ENCODE assay signal across 8 cellular contexts in genomic region chr19:51339687-51340656, GRCh38. TPM values are rescaled to one million over a fixed set of nuclear protein-coding genes. Genes with fewer than 3 reads are reported as not detected.
DNase-seq lines count a peak whose midpoint lies in the region; ATAC-seq and TF ChIP-seq lines count a peak whose summit lies in the region.

No MANE protein-coding gene starts in this region.

- ATAC-seq in GM18868 (IDR thresholded peaks at IDR 0.05; ENCODE audit: unreplicated experiment): peak; percentile 61
- ATAC-seq in HG03175 (IDR thresholded peaks at IDR 0.05; ENCODE audit: unreplicated experiment): peak; percentile 42
- ATAC-seq in activated T-cell treated with anti-CD3 and anti-CD28 coated beads, Interleukin-2, amount 50 U/mL, for 4 hours: peak; percentile 82
- peak; percentile 93 for ATAC-seq in esophagus mucosa

- H3K36me3 ChIP-seq in PC-9 (ENCODE audit: low read depth) (no peaks in the 10 kb centered on the region), muscle layer of duodenum (ENCODE audit: control insufficient read depth in 1 of 2, insufficient read depth in 2 of 2, low read length in 2 of 2) (peaks cover 0 to 4% of the 10 kb centered on the region in 2 donors)

- intact Hi-C loops in PC-9 (cut with micrococcal nuclease; ENCODE audit: unreplicated experiment): loop anchor here (1.0 to 2.0 kb wide), 4 partner anchors 27 to 317 kb away; no protein-coding TSS in a partner anchor

- peak overlapping the region; percentile 76 for H3K4me2 ChIP-seq in PC-9

- POLR2A ChIA-PET in AG04450 (lab: Yijun Ruan, JAX) (interaction anchor here (0.6 to 2.9 kb wide), 11 partner anchors 8 to 954 kb away, joined by 3 to 28 read pairs (median 6); partner anchors contain the start of genes ETFB and ZNF175), PC-9 (lab: Charles Lee; ENCODE audit: unreplicated experiment) (interaction anchor here (0.5 to 1.4 kb wide), 5 partner anchors 26 to 370 kb away, joined by 3 to 9 read pairs (median 5); partner anchors contain the start of gene KLK6)

- H3F3A ChIP-seq in PC-9 (ENCODE audit: insufficient read depth, low read depth): peaks cover 29% of the 10 kb centered on the region

- H3K9me2 ChIP-seq in PC-9 (ENCODE audit: insufficient read depth): no peaks in the 10 kb centered on the region

- H3K4me1 ChIP-seq in PC-9 (replicated peaks; ENCODE audit: insufficient read depth) (peaks cover 21% of the 10 kb centered on the region), muscle layer of duodenum (ENCODE audit: control insufficient read depth in 1 of 2, insufficient read depth in 2 of 2, low read length in 2 of 2) (peaks cover 3 to 21% of the 10 kb centered on the region in 2 donors)

- DNase-seq in AG04450 (ENCODE audit: low read depth, low spot score) (peak; percentile 91), PC-9 (peak; percentile 90 to 98)
- peak; percentile 89 for DNase-seq in activated T-cell treated with anti-CD3 and anti-CD28 coated beads, Interleukin-2, amount 50 U/mL, for 4 hours
- DNase-seq in stimulated activated CD8-positive, alpha-beta memory T cell treated with anti-CD3 and anti-CD28 coated beads, Interleukin-4, amount 100 ng/mL, for 48 hours: peak; percentile 99

- H3K27me3 ChIP-seq in AG04450 (ENCODE audit: control insufficient read depth, insufficient read depth, low read length) (no peaks in the 10 kb centered on the region), PC-9 (ENCODE audit: insufficient read depth, low read depth) (no peaks in the 10 kb centered on the region), muscle layer of duodenum (ENCODE audit: low read depth, low read length) (no peaks in the 10 kb centered on the region)

- CTCF ChIA-PET in AG04450 (lab: Charles Lee) (interaction anchor here (0.6 to 1.2 kb wide), 13 partner anchors 9 to 317 kb away, joined by 3 to 17 read pairs (median 4); partner anchors contain the start of gene ETFB), PC-9 (lab: Charles Lee) (interaction anchor here (0.6 to 1.5 kb wide), 8 partner anchors 22 to 349 kb away, joined by 3 to 12 read pairs (median 4); no protein-coding TSS in a partner anchor)

- H3K9me3 ChIP-seq in AG04450 (ENCODE audit: control insufficient read depth, insufficient read depth, low read length) (no peaks in the 10 kb centered on the region), PC-9 (ENCODE audit: insufficient read depth, low read depth) (no peaks in the 10 kb centered on the region), muscle layer of duodenum (ENCODE audit: control insufficient read depth in 1 of 2, low read length in 2 of 2) (no peaks in the 10 kb centered on the region)

- peak overlapping the region; percentile 79 for H2AFZ ChIP-seq in PC-9

- H3K4me3 ChIP-seq in AG04450 (ENCODE audit: low read depth, low read length): peak overlapping the region; percentile 75
- peak overlapping the region; percentile 84 for H3K4me3 ChIP-seq in PC-9
- peak overlapping the region; percentile 70 to 71 for H3K4me3 ChIP-seq in muscle layer of duodenum (ENCODE audit: low read depth in 1 of 2, low read length in 2 of 2)

- H3K79me2 ChIP-seq in PC-9 (ENCODE audit: low read depth): no peaks in the 10 kb centered on the region

- TF ChIP-seq CTCF in AG04450 (IDR thresholded peaks at IDR 0.05; ENCODE audit: low read depth, low read length) (no peak), PC-9 (conservative IDR thresholded peaks at IDR 0.05) (no peak)

- H3K27ac ChIP-seq in AG04450 (ENCODE audit: low read depth, low read length): peak overlapping the region; percentile 47
- no peak overlapping the region for H3K27ac ChIP-seq in PC-9
- no peak overlapping the region for H3K27ac ChIP-seq in muscle layer of duodenum (ENCODE audit: low read length)

- peaks cover 22% of the 10 kb centered on the region for H3K4me1 Mint-ChIP-seq in activated T-cell treated with anti-CD3 and anti-CD28 coated beads, Interleukin-2, amount 50 U/mL, for 4 hours (ENCODE audit: low read depth)

- H3K9me3 Mint-ChIP-seq in activated T-cell treated with anti-CD3 and anti-CD28 coated beads, Interleukin-2, amount 50 U/mL, for 4 hours: no peaks in the 10 kb centered on the region

- no TSS peak for BruUV-seq in PC-9 (replicated peaks; lab: Mats Ljungman, UMichigan)

- peaks cover 5% of the 10 kb centered on the region for H3K36me3 Mint-ChIP-seq in activated T-cell treated with anti-CD3 and anti-CD28 coated beads, Interleukin-2, amount 50 U/mL, for 4 hours (ENCODE audit: insufficient read depth)

- peak overlapping the region; percentile 88 for H3K4me3 Mint-ChIP-seq in activated T-cell treated with anti-CD3 and anti-CD28 coated beads, Interleukin-2, amount 50 U/mL, for 4 hours

- H3K27me3 Mint-ChIP-seq in activated T-cell treated with anti-CD3 and anti-CD28 coated beads, Interleukin-2, amount 50 U/mL, for 4 hours (ENCODE audit: low read depth): no peaks in the 10 kb centered on the region

- no peaks in the 10 kb centered on the region for H4K20me1 ChIP-seq in PC-9 (ENCODE audit: insufficient read depth)

RNA-seq across cellular contexts. Expression of gene VSIG10L, which starts 2.0 kb away (rescaled TPM):
- polyA plus RNA-seq in AG04450 (2011; rRNA removed): 0.96 and 1.0 TPM in 2 replicates
- 0.09 and 0.30 TPM in 2 replicates for polyA minus RNA-seq in AG04450 (2011; rRNA and poly(A)+ RNA removed)
- 2.3 and 2.8 TPM in 2 replicates for total RNA-seq in PC-9 (2021)
- total RNA-seq in activated T-cell treated with anti-CD3 and anti-CD28 coated beads, Interleukin-2, amount 50 U/mL, for 4 hours: 1 to 10 TPM; 1.6 to 2.3 (median 1.8) TPM
- total RNA-seq in esophagus mucosa: 103 TPM

RNA-seq across cellular contexts. Expression of gene ETFB, which starts 26.2 kb away (rescaled TPM):
- polyA plus RNA-seq in AG04450 (2011; rRNA removed): 80.8 and 86.6 TPM in 2 replicates
- 80.8 and 91.3 TPM in 2 replicates for polyA minus RNA-seq in AG04450 (2011; rRNA and poly(A)+ RNA removed)
- total RNA-seq in PC-9 (2021) (204 and 252 TPM in 2 replicates), esophagus mucosa (142 TPM)
- 10 to 100 TPM; 65.8 to 74.9 (median 73.3) TPM for total RNA-seq in activated T-cell treated with anti-CD3 and anti-CD28 coated beads, Interleukin-2, amount 50 U/mL, for 4 hours

RNA-seq across cellular contexts. Expression of gene IGLON5, which starts 28.5 kb away (rescaled TPM):
- polyA plus RNA-seq in AG04450 (2011; rRNA removed): not detected in 2 replicates
- not detected in 2 replicates for polyA minus RNA-seq in AG04450 (2011; rRNA and poly(A)+ RNA removed)
- total RNA-seq in PC-9 (2021): not detected in 2 replicates
- under 1 TPM in 1 of 3 donors, not detected in 2; 0.08 TPM for total RNA-seq in activated T-cell treated with anti-CD3 and anti-CD28 coated beads, Interleukin-2, amount 50 U/mL, for 4 hours
- total RNA-seq in esophagus mucosa: not detected

RNA-seq across cellular contexts. Expression of gene CLDND2, which starts 28.8 kb away (rescaled TPM):
- not detected in 2 replicates for polyA plus RNA-seq in AG04450 (2011; rRNA removed)
- not detected in 2 replicates for polyA minus RNA-seq in AG04450 (2011; rRNA and poly(A)+ RNA removed)
- total RNA-seq in PC-9 (2021) (1.5 and 4.5 TPM in 2 replicates), esophagus mucosa (1.1 TPM)
- 1 to 10 TPM; 3.8 to 6.4 (median 5.3) TPM for total RNA-seq in activated T-cell treated with anti-CD3 and anti-CD28 coated beads, Interleukin-2, amount 50 U/mL, for 4 hours

RNA-seq across cellular contexts. Expression of gene NKG7, which starts 32.5 kb away (rescaled TPM):
- polyA plus RNA-seq in AG04450 (2011; rRNA removed): not detected in 2 replicates
- not detected in 2 replicates for polyA minus RNA-seq in AG04450 (2011; rRNA and poly(A)+ RNA removed)
- total RNA-seq in PC-9 (2021) (not detected in 2 replicates), esophagus mucosa (not detected)
- 100 to 1,000 TPM; 146 to 232 (median 153) TPM for total RNA-seq in activated T-cell treated with anti-CD3 and anti-CD28 coated beads, Interleukin-2, amount 50 U/mL, for 4 hours

Comparison
In these comparisons a context has a peak if more than half of its experiments do, and no peak if none do; other contexts are left out.
1. ATAC-seq: peak in every context shown above with its lines; median percentile 93 in esophagus mucosa; 82 in activated T-cell treated with anti-CD3 and anti-CD28 coated beads, Interleukin-2, amount 50 U/mL, for 4 hours; 61 in GM18868; 42 in HG03175.
2. RNA of gene VSIG10L, which starts 2.0 kb away (total RNA-seq): 103 TPM in esophagus mucosa (single experiment); 2.3 to 2.8 TPM in PC-9 and 1.6 to 2.3 TPM in activated T-cell treated with anti-CD3 and anti-CD28 coated beads, Interleukin-2, amount 50 U/mL, for 4 hours; every median in the first group is over 10 times any median in the second.
3. Peak in every context shown above with its lines, with median percentiles within 50 percentile points of each other: DNase-seq and H3K4me3 ChIP-seq.